ENCODE assay signal across 8 cellular contexts in the genomic region with DNA sequence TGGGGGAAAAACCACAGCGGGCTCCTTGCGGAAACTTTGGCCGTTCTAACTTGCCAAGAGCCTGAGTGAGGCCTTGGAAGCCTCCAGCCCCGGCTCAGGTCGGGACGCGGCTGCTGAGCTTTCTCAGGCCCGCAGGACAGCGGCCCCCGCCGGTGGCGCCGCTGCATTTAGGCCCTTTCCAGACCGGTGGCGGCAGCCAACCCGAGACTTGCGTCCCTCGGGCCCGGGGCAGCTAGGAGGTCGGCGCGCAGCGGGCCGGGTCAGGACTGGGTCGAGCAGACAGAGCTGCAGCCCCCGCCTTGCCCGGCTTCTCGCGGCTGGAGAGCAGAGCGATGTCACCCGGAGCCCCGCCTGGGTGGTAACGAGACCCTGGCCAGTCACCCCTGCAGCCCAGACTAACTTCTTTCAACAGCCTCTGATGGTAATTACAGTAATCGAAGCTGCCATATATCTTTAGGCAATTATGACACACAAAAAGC. TPM values are rescaled to one million over a fixed set of nuclear protein-coding genes. Genes with fewer than 3 reads are reported as not detected.
DNase-seq lines count a peak whose midpoint lies in the region; ATAC-seq and TF ChIP-seq lines count a peak whose summit lies in the region.

No MANE protein-coding gene starts in this region.

- TF ChIP-seq EP300 in transverse colon (IDR thresholded peaks at IDR 0.05; ENCODE audit: low read depth), result no peak

- peak; percentile 56 for TF ChIP-seq CTCF in brain microvascular endothelial cell (IDR thresholded peaks at IDR 0.05; ENCODE audit: low read depth, low read length, missing control alignments)
- TF ChIP-seq CTCF in right lobe of liver (IDR thresholded peaks at IDR 0.05), result peak; percentile 10 to 38 (median 34)
- TF ChIP-seq CTCF in transverse colon (IDR thresholded peaks at IDR 0.05), result peak in 2 of 5 experiments; percentile 20 to 28

- peaks cover 0 to 21% (median 0%) of the 10 kb centered on the region in 4 donors for H3K4me1 ChIP-seq in right lobe of liver
- peaks cover 26 to 60% (median 43%) of the 10 kb centered on the region in 4 donors for H3K4me1 ChIP-seq in transverse colon

- H3K9me3 ChIP-seq in right lobe of liver, result no peaks in the 10 kb centered on the region
- no peaks in the 10 kb centered on the region for H3K9me3 ChIP-seq in transverse colon

- in situ Hi-C loops in brain microvascular endothelial cell (cut with HindIII; ENCODE audit: low pct_ligation_motif_present, low sequenced_read_pairs), result no loop called here
- in situ Hi-C loops in transverse colon (cut with MboI; ENCODE audit: low pct_ligation_motif_present in 1 of 4, low pct_unique_long_range_greater_than_20kb in 1 of 4, low sequenced_read_pairs in 3 of 4), result no loop called here

- H3K36me3 Mint-ChIP-seq in activated naive CD4-positive, alpha-beta T cell treated with anti-CD3 and anti-CD28 coated beads for 36 hours (ENCODE audit: low read depth), result no peaks in the 10 kb centered on the region

- 0% methylated on average over 2 of the region's 34 CpGs for WGBS in right lobe of liver (ENCODE audit: insufficient coverage, low coverage, low lambda C conversion rate, missing lambda C conversion rate)
- WGBS in transverse colon (ENCODE audit: low coverage in 1 of 2), 2 donors, result 5% methylated on average over 28 of the region's 34 CpGs; no CpG with 5 or more reads in 1 of the 2 donors

- peaks cover 44% of the 10 kb centered on the region for H3K4me1 Mint-ChIP-seq in activated naive CD4-positive, alpha-beta T cell treated with anti-CD3 and anti-CD28 coated beads for 36 hours (ENCODE audit: low read depth)

- H3K27me3 ChIP-seq in brain microvascular endothelial cell (replicated peaks) (peaks cover 94% of the 10 kb centered on the region), right lobe of liver (peaks cover 8 to 40% of the 10 kb centered on the region in 2 donors), transverse colon (peaks cover 100% of the 10 kb centered on the region)

- H3K27ac Mint-ChIP-seq in activated naive CD4-positive, alpha-beta T cell treated with anti-CD3 and anti-CD28 coated beads for 36 hours, result no peak overlapping the region

- TF ChIP-seq POLR2A in right lobe of liver (IDR thresholded peaks at IDR 0.05) (no peak), transverse colon (IDR thresholded peaks at IDR 0.05) (no peak)

- H3K36me3 ChIP-seq in brain microvascular endothelial cell (replicated peaks) (no peaks in the 10 kb centered on the region), right lobe of liver (no peaks in the 10 kb centered on the region), transverse colon (no peaks in the 10 kb centered on the region)

- no peaks in the 10 kb centered on the region for H3K9me3 Mint-ChIP-seq in activated naive CD4-positive, alpha-beta T cell treated with anti-CD3 and anti-CD28 coated beads for 36 hours

- intact Hi-C loops in activated naive CD4-positive, alpha-beta T cell treated with anti-CD3 and anti-CD28 coated beads for 36 hours (cut with micrococcal nuclease), result loop anchor here (1.0 to 5.0 kb wide), 2 partner anchors 52 to 191 kb away; no protein-coding TSS in a partner anchor
- intact Hi-C loops in right lobe of liver (cut with DNase I) (no loop called here), transverse colon (cut with DNase I; ENCODE audit: low total_unique reads) (no loop called here)

- H3K4me3 Mint-ChIP-seq in activated naive CD4-positive, alpha-beta T cell treated with anti-CD3 and anti-CD28 coated beads for 36 hours, result peak overlapping the region; percentile 43

- peaks cover 84% of the 10 kb centered on the region for H3K27me3 Mint-ChIP-seq in activated naive CD4-positive, alpha-beta T cell treated with anti-CD3 and anti-CD28 coated beads for 36 hours (ENCODE audit: low read depth)

- ATAC-seq in right lobe of liver, result peak; percentile 74 to 88 (median 78)
- ATAC-seq in HG03442 (IDR thresholded peaks at IDR 0.05; ENCODE audit: unreplicated experiment), result no peak
- ATAC-seq in GM19455 (IDR thresholded peaks at IDR 0.05; ENCODE audit: unreplicated experiment), result no peak
- no peak for ATAC-seq in GM18868 (IDR thresholded peaks at IDR 0.05; ENCODE audit: unreplicated experiment)

- CTCF ChIA-PET in activated naive CD4-positive, alpha-beta T cell treated with anti-CD3 and anti-CD28 coated beads for 36 hours (lab: Charles Lee), result interaction anchor here (0.6 to 1.4 kb wide), 3 partner anchors 53 to 1471 kb away, joined by 3 to 4 read pairs (median 3); no protein-coding TSS in a partner anchor

- H3K4me3 ChIP-seq in brain microvascular endothelial cell (ENCODE audit: low read depth, low read length) (no peak overlapping the region), right lobe of liver (peak overlapping the region in 1 of 3 donors; percentile 3), transverse colon (peak overlapping the region in 2 of 4 donors; percentile 7 to 37)

- DNase-seq in activated naive CD4-positive, alpha-beta T cell treated with anti-CD3 and anti-CD28 coated beads for 36 hours, result peak; percentile 33
- DNase-seq in activated naive CD4-positive, alpha-beta T cell (lab: John Stamatoyannopoulos, UW), result no peak
- no peak for DNase-seq in brain microvascular endothelial cell
- DNase-seq in right lobe of liver, result peak in 2 of 3 donors; percentile 56 to 62
- DNase-seq in transverse colon, result peak; percentile 29

- H3K27ac ChIP-seq in brain microvascular endothelial cell, result no peak overlapping the region
- no peak overlapping the region for H3K27ac ChIP-seq in right lobe of liver
- no peak overlapping the region for H3K27ac ChIP-seq in transverse colon

RNA-seq across cellular contexts. Expression of a gene that starts 2.7 kb away (rescaled TPM):
- not detected for total RNA-seq in activated naive CD4-positive, alpha-beta T cell treated with anti-CD3 and anti-CD28 coated beads for 36 hours
- not detected for total RNA-seq in right lobe of liver
- total RNA-seq in transverse colon, result not detected

Comparison
In these comparisons a context has a peak if more than half of its experiments do, and no peak if none do; other contexts are left out.
1. DNase-seq: peak in activated naive CD4-positive, alpha-beta T cell treated with anti-CD3 and anti-CD28 coated beads for 36 hours (single experiment), right lobe of liver (2 of 3) and transverse colon (single experiment); none in activated naive CD4-positive, alpha-beta T cell (0 of 4) and brain microvascular endothelial cell (single experiment).
2. ATAC-seq: peak in right lobe of liver (4 of 4); none in HG03442 (single experiment), GM19455 (single experiment) and GM18868 (single experiment).